In the genomic region with DNA sequence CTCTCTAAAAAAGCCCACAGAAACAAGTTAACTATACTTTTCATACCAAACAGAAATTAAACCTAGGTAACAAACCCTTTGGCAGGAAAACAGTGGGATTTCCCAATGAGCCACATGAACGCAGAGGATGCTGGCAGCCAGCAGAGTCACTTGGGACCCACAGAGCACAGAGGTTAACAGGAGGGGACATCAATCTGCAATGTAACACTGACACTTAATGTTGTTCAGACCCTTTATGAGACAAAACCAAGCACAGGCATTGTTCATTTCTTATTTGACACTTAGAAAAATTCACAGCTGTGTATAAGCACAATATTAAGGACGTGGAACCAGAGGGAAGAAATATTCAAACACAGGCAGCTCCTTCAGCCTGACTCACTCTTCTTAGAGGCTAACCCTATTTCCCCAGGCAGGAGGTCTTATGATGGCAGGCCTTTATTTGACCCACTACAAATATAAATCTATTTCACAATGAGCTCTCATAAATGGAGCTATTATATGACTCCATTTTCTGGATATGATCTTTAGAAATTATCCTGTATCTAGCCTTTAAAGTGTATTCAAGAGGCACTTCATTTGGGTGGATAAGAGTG, we compare ENCODE assay signal across 20 cellular contexts.
"Had no signal": no experiment of that assay in that cellular context is flagged by ENCODE, and none has a peak within 500 bp of the region (broad histone marks: within the 10 kb centered on the region; RNA-seq: fewer than 3 reads in every experiment).

No MANE protein-coding gene starts in this region.

- H3K4me3 Mint-ChIP-seq: activated CD4-positive, alpha-beta memory T cell treated with anti-CD3 and anti-CD28 coated beads for 36 hours; activated CD4-positive, alpha-beta T cell treated with anti-CD3 and anti-CD28 coated beads for 36 hours; activated naive CD8-positive, alpha-beta T cell treated with anti-CD3 and anti-CD28 coated beads for 36 hours; activated T-helper 17 cell treated with anti-CD3 and anti-CD28 coated beads, Interleukin-2, amount 50 U/mL, for 72 hours; effector memory CD8-positive, alpha-beta T cell; mesothelial cell of epicardium; natural killer cell treated with Interleukin-12 subunit alpha and Interleukin-12 subunit beta and Interleukin-15 and Interleukin-18, amount 100 ng/mL, for 72 hours; stimulated activated naive CD8-positive, alpha-beta T cell treated with anti-CD3 and anti-CD28 coated beads, Interleukin-15, amount 100 ng/mL, for 72 hours; T-cell; WTC11 had no signal

- H3K27ac ChIP-seq: esophagus squamous epithelium, skin epidermis, testis had no signal

- H3K4me3 ChIP-seq: esophagus squamous epithelium, lung, skin epidermis, testis had no signal

- H3K36me3 Mint-ChIP-seq: activated CD4-positive, alpha-beta memory T cell treated with anti-CD3 and anti-CD28 coated beads for 36 hours; activated naive CD8-positive, alpha-beta T cell treated with anti-CD3 and anti-CD28 coated beads for 36 hours; mesothelial cell of epicardium; natural killer cell treated with Interleukin-12 subunit alpha and Interleukin-12 subunit beta and Interleukin-15 and Interleukin-18, amount 100 ng/mL, for 72 hours; T-cell; type B pancreatic cell; WTC11 had no signal

- H3K27me3 ChIP-seq: esophagus squamous epithelium, testis had no signal

- H3K9me3 ChIP-seq: esophagus squamous epithelium, testis had no signal

- DNase-seq: activated CD4-positive, alpha-beta memory T cell treated with anti-CD3 and anti-CD28 coated beads for 36 hours; activated CD4-positive, alpha-beta T cell treated with anti-CD3 and anti-CD28 coated beads for 36 hours; activated naive CD4-positive, alpha-beta T cell; activated naive CD8-positive, alpha-beta T cell treated with anti-CD3 and anti-CD28 coated beads for 36 hours; amniotic stem cell; caudate nucleus; effector memory CD8-positive, alpha-beta T cell; esophagus squamous epithelium; stimulated activated CD4-positive, alpha-beta T cell treated with anti-CD3 and anti-CD28 coated beads, Interleukin-4, amount 100 ng/mL, for 1 hour; stimulated activated naive CD8-positive, alpha-beta T cell treated with anti-CD3 and anti-CD28 coated beads, Interleukin-15, amount 100 ng/mL, for 72 hours; T-cell; testis had no signal

- H3K27ac Mint-ChIP-seq: activated CD4-positive, alpha-beta memory T cell treated with anti-CD3 and anti-CD28 coated beads for 36 hours; activated CD4-positive, alpha-beta T cell treated with anti-CD3 and anti-CD28 coated beads for 36 hours; activated naive CD8-positive, alpha-beta T cell treated with anti-CD3 and anti-CD28 coated beads for 36 hours; activated T-helper 17 cell treated with anti-CD3 and anti-CD28 coated beads, Interleukin-2, amount 50 U/mL, for 72 hours; effector memory CD8-positive, alpha-beta T cell; mesothelial cell of epicardium; natural killer cell treated with Interleukin-12 subunit alpha and Interleukin-12 subunit beta and Interleukin-15 and Interleukin-18, amount 100 ng/mL, for 72 hours; progenitor cell of endocrine pancreas; stimulated activated naive CD8-positive, alpha-beta T cell treated with anti-CD3 and anti-CD28 coated beads, Interleukin-15, amount 100 ng/mL, for 72 hours; T-cell; type B pancreatic cell; WTC11 had no signal

- H3K4me1 Mint-ChIP-seq: activated CD4-positive, alpha-beta T cell treated with anti-CD3 and anti-CD28 coated beads for 36 hours; activated naive CD8-positive, alpha-beta T cell treated with anti-CD3 and anti-CD28 coated beads for 36 hours; activated T-helper 17 cell treated with anti-CD3 and anti-CD28 coated beads, Interleukin-2, amount 50 U/mL, for 72 hours; stimulated activated naive CD8-positive, alpha-beta T cell treated with anti-CD3 and anti-CD28 coated beads, Interleukin-15, amount 100 ng/mL, for 72 hours; T-cell had no signal

- H3K36me3 ChIP-seq: esophagus squamous epithelium had no signal

- H3K27me3 Mint-ChIP-seq: activated naive CD8-positive, alpha-beta T cell treated with anti-CD3 and anti-CD28 coated beads for 36 hours; stimulated activated naive CD8-positive, alpha-beta T cell treated with anti-CD3 and anti-CD28 coated beads, Interleukin-15, amount 100 ng/mL, for 72 hours had no signal

- H3K9me3 Mint-ChIP-seq: activated CD4-positive, alpha-beta memory T cell treated with anti-CD3 and anti-CD28 coated beads for 36 hours; activated naive CD8-positive, alpha-beta T cell treated with anti-CD3 and anti-CD28 coated beads for 36 hours; activated T-helper 17 cell treated with anti-CD3 and anti-CD28 coated beads, Interleukin-2, amount 50 U/mL, for 72 hours; effector memory CD8-positive, alpha-beta T cell; mesothelial cell of epicardium; natural killer cell treated with Interleukin-12 subunit alpha and Interleukin-12 subunit beta and Interleukin-15 and Interleukin-18, amount 100 ng/mL, for 72 hours; stimulated activated naive CD8-positive, alpha-beta T cell treated with anti-CD3 and anti-CD28 coated beads, Interleukin-15, amount 100 ng/mL, for 72 hours; T-cell; type B pancreatic cell; WTC11 had no signal

- ATAC-seq: activated CD4-positive, alpha-beta T cell treated with anti-CD3 and anti-CD28 coated beads for 36 hours; activated T-helper 17 cell treated with anti-CD3 and anti-CD28 coated beads, Interleukin-2, amount 50 U/mL, for 72 hours; effector memory CD8-positive, alpha-beta T cell; natural killer cell treated with Interleukin-12 subunit alpha and Interleukin-12 subunit beta and Interleukin-15 and Interleukin-18, amount 100 ng/mL, for 72 hours; stimulated activated naive CD8-positive, alpha-beta T cell treated with anti-CD3 and anti-CD28 coated beads, Interleukin-15, amount 100 ng/mL, for 72 hours; T-cell; WTC11 had no signal
